ENCODE assay signal across 10 cellular contexts in genomic region chr6:31615748-31616147, GRCh38. TPM values are rescaled to one million over a fixed set of nuclear protein-coding genes. Genes with fewer than 3 reads are reported as not detected.
DNase-seq lines count a peak whose midpoint lies in the region; ATAC-seq and FAIRE-seq lines count a peak whose summit lies in the region.
"Had no signal": no experiment of that assay in that cellular context is flagged by ENCODE, and none has a peak within 500 bp of the region (broad histone marks: within the 10 kb centered on the region; RNA-seq: fewer than 3 reads in every experiment).

No MANE protein-coding gene starts in this region.

- no peaks in the 10 kb centered on the region for H3K27me3 Mint-ChIP-seq in activated CD4-positive, alpha-beta T cell treated with anti-CD3 and anti-CD28 coated beads for 36 hours
- no peaks in the 10 kb centered on the region for H3K27me3 Mint-ChIP-seq in stimulated activated memory B cell treated with anti-CD40 and anti-IgM and Interleukin-4, amounts not matched to agents 10 μg/mL and 1 μg/mL and 100 μg/mL, for 72 hours

- H3K36me3 Mint-ChIP-seq in activated CD4-positive, alpha-beta T cell treated with anti-CD3 and anti-CD28 coated beads for 36 hours (ENCODE audit: low read depth): peaks cover 11% of the 10 kb centered on the region
- H3K36me3 Mint-ChIP-seq in stimulated activated memory B cell treated with anti-CD40 and anti-IgM and Interleukin-4, amounts not matched to agents 10 μg/mL and 1 μg/mL and 100 μg/mL, for 72 hours: no peaks in the 10 kb centered on the region

- DNase-seq in activated CD4-positive, alpha-beta T cell treated with anti-CD3 and anti-CD28 coated beads for 36 hours: peak; percentile 56
- DNase-seq in activated CD4-positive, alpha-beta T cell treated with anti-CD3 and anti-CD28 coated beads for 4 hours: no peak
- DNase-seq in SKM-1 treated with dmso at 0.1 percent for 144 hours (lab: John Stamatoyannopoulos, UW; ENCODE audit: unreplicated experiment) (peak; percentile 96), epidermal melanocyte (ENCODE audit: insufficient read length, low spot score) (no peak), HTR-8/SVneo (ENCODE audit: insufficient read length, low spot score) (no peak), activated gamma-delta T cell treated with Interleukin-2 at 50 U/mL for 16 hours (no peak)
- peak; percentile 11 for DNase-seq in effector CD8-positive, alpha-beta T cell (lab: John Stamatoyannopoulos, UW)
- DNase-seq: NCI-H2107 had no signal

- peak overlapping the region; percentile 86 for H3K27ac Mint-ChIP-seq in activated CD4-positive, alpha-beta T cell treated with anti-CD3 and anti-CD28 coated beads for 36 hours
- peak overlapping the region; percentile 77 for H3K27ac Mint-ChIP-seq in stimulated activated memory B cell treated with anti-CD40 and anti-IgM and Interleukin-4, amounts not matched to agents 10 μg/mL and 1 μg/mL and 100 μg/mL, for 72 hours

- no peak for FAIRE-seq in HTR-8/SVneo (lab: Jason Lieb, UNC)

- intact Hi-C loops in activated CD4-positive, alpha-beta T cell treated with anti-CD3 and anti-CD28 coated beads for 36 hours (cut with DNase I, micrococcal nuclease): no loop called here

- POLR2A ChIA-PET in activated CD4-positive, alpha-beta T cell treated with anti-CD3 and anti-CD28 coated beads for 36 hours (lab: Charles Lee): interaction anchor here (1.1 kb wide), 1 partner anchor 37 kb away, joined by 3 read pairs; the partner anchor contains the start of gene BAG6

- ATAC-seq in activated CD4-positive, alpha-beta T cell treated with anti-CD3 and anti-CD28 coated beads for 36 hours: no peak
- no peak for ATAC-seq in stimulated activated memory B cell treated with anti-CD40 and anti-IgM and Interleukin-4, amounts not matched to agents 10 μg/mL and 1 μg/mL and 100 μg/mL, for 72 hours

- H3K4me3 Mint-ChIP-seq in activated CD4-positive, alpha-beta T cell treated with anti-CD3 and anti-CD28 coated beads for 36 hours: peak overlapping the region; percentile 75
- H3K4me3 Mint-ChIP-seq in stimulated activated memory B cell treated with anti-CD40 and anti-IgM and Interleukin-4, amounts not matched to agents 10 μg/mL and 1 μg/mL and 100 μg/mL, for 72 hours: no peak overlapping the region

- H3K4me1 Mint-ChIP-seq in activated CD4-positive, alpha-beta T cell treated with anti-CD3 and anti-CD28 coated beads for 36 hours: peaks cover 39% of the 10 kb centered on the region
- peaks cover 30% of the 10 kb centered on the region for H3K4me1 Mint-ChIP-seq in stimulated activated memory B cell treated with anti-CD40 and anti-IgM and Interleukin-4, amounts not matched to agents 10 μg/mL and 1 μg/mL and 100 μg/mL, for 72 hours

- CTCF ChIA-PET in activated CD4-positive, alpha-beta T cell treated with anti-CD3 and anti-CD28 coated beads for 36 hours (lab: Charles Lee): interaction anchor here (0.8 to 4.4 kb wide), 4 partner anchors 17 to 70 kb away, joined by 3 to 22 read pairs (median 6); partner anchors contain the start of gene ATP6V1G2

- no peaks in the 10 kb centered on the region for H3K9me3 Mint-ChIP-seq in activated CD4-positive, alpha-beta T cell treated with anti-CD3 and anti-CD28 coated beads for 36 hours (ENCODE audit: low read depth)
- no peaks in the 10 kb centered on the region for H3K9me3 Mint-ChIP-seq in stimulated activated memory B cell treated with anti-CD40 and anti-IgM and Interleukin-4, amounts not matched to agents 10 μg/mL and 1 μg/mL and 100 μg/mL, for 72 hours

RNA-seq across cellular contexts. Expression of gene AIF1, which starts 0.7 kb away (rescaled TPM):
- total RNA-seq in activated CD4-positive, alpha-beta T cell treated with anti-CD3 and anti-CD28 coated beads for 36 hours: 10 to 100 TPM; 89.2 to 96.1 TPM

RNA-seq across cellular contexts. Expression of gene PRRC2A, which starts 4.8 kb away (rescaled TPM):
- total RNA-seq in activated CD4-positive, alpha-beta T cell treated with anti-CD3 and anti-CD28 coated beads for 36 hours: 100 to 1,000 TPM; 255 to 280 TPM

RNA-seq across cellular contexts. Expression of gene NCR3, which starts 22.9 kb away (rescaled TPM):
- 1 to 10 TPM; 5.4 to 6.6 TPM for total RNA-seq in activated CD4-positive, alpha-beta T cell treated with anti-CD3 and anti-CD28 coated beads for 36 hours
- total RNA-seq: mesenteric fat pad had no signal

RNA-seq across cellular contexts. Expression of gene LST1, which starts 29.7 kb away (rescaled TPM):
- total RNA-seq in activated CD4-positive, alpha-beta T cell treated with anti-CD3 and anti-CD28 coated beads for 36 hours: 10 to 100 TPM in 1 of 2 experiments, 1 to 10 TPM in 1; 9.1 to 11.1 TPM

RNA-seq across cellular contexts. Expression of gene LTB, which starts 33.5 kb away (rescaled TPM):
- 10 to 100 TPM; 44.9 to 73.3 TPM for total RNA-seq in activated CD4-positive, alpha-beta T cell treated with anti-CD3 and anti-CD28 coated beads for 36 hours

Comparison
In these comparisons a context has a peak if more than half of its experiments do, and no peak if none do; other contexts are left out.
1. DNase-seq: peak in activated CD4-positive, alpha-beta T cell treated with anti-CD3 and anti-CD28 coated beads for 36 hours (single experiment), SKM-1 treated with dmso at 0.1 percent for 144 hours (single experiment) and effector CD8-positive, alpha-beta T cell (single experiment); none in activated CD4-positive, alpha-beta T cell treated with anti-CD3 and anti-CD28 coated beads for 4 hours (0 of 2), epidermal melanocyte (single experiment), HTR-8/SVneo (single experiment) and activated gamma-delta T cell treated with Interleukin-2 at 50 U/mL for 16 hours (single experiment).